16 cellular contexts compared by ENCODE assay signal in the genomic region with DNA sequence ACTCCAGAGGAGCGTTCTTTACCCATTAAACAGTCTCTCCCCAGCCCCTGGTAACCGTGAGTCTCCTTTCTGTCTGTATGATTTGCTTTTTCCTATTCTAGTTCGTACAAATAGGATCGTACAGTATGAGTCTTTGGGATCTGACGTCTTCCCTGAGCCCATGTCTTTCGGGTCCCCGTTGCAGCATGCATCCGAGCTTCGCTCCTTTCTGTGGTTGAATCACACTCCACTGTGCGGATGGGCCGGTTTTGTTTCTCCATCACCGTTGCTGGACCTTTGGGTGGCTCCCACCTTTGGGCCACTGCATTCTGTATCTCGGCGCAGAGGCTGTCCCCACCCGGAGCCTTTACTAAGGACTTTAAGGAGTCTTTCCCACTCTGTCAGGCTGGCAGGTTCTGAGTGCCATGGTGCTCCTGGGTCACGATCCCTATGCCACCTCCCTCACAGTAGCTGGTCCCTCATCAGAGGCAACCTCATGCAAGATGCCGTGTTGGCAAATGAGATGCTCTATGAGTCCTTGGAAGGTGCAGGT.
"Had no signal": no experiment of that assay in that cellular context is flagged by ENCODE, and none has a peak within 500 bp of the region (broad histone marks: within the 10 kb centered on the region; RNA-seq: fewer than 3 reads in every experiment).

No MANE protein-coding gene starts in this region.

- ATAC-seq: activated CD4-positive, CD25-positive, alpha-beta regulatory T cell treated with anti-CD3 and anti-CD28 coated beads, Interleukin-2, amount 50 U/mL, for 24 hours; activated naive CD8-positive, alpha-beta T cell treated with anti-CD3 and anti-CD28 coated beads, Interleukin-2, amount 50 U/mL, for 24 hours; esophagus mucosa; pancreas had no signal

- H3K27me3 ChIP-seq: colonic mucosa, pancreas, upper lobe of left lung had no signal

- DNase-seq: activated CD4-positive, alpha-beta T cell treated with anti-CD3 and anti-CD28 coated beads, Interleukin-2, amount 50 U/mL, for 1 hour; activated CD8-positive, alpha-beta memory T cell treated with anti-CD3 and anti-CD28 coated beads for 24 hours; activated naive CD4-positive, alpha-beta T cell; activated naive CD8-positive, alpha-beta T cell treated with anti-CD3 and anti-CD28 coated beads, Interleukin-2, amount 50 U/mL, for 24 hours; caudate nucleus; colonic mucosa; kidney glomerular epithelial cell; stimulated activated CD4-positive, alpha-beta T cell treated with anti-CD3 and anti-CD28 coated beads, Interleukin-4, amount 100 ng/mL, for 4 hours; stimulated activated CD8-positive, alpha-beta memory T cell treated with anti-CD3 and anti-CD28 coated beads, Interleukin-4, amount 100 ng/mL, for 48 hours; T-helper 1 cell had no signal

- H3K36me3 ChIP-seq: colonic mucosa, pancreas, suprapubic skin, upper lobe of left lung had no signal

- H3K9me3 ChIP-seq: colonic mucosa, pancreas, suprapubic skin, upper lobe of left lung had no signal

- H3K4me3 ChIP-seq: colonic mucosa, pancreas, skin epidermis, suprapubic skin, upper lobe of left lung had no signal

- H3K4me1 ChIP-seq: colonic mucosa, pancreas had no signal

- H3K27ac ChIP-seq: colonic mucosa, pancreas, suprapubic skin, upper lobe of left lung had no signal
